Comparison of ENCODE assay signal across 10 cellular contexts in genomic region chr12:31321565-31322228, GRCh38. TPM values are rescaled to one million over a fixed set of nuclear protein-coding genes. Genes with fewer than 3 reads are reported as not detected.
DNase-seq lines count a peak whose midpoint lies in the region; ATAC-seq and TF ChIP-seq lines count a peak whose summit lies in the region.
"Had no signal": no experiment of that assay in that cellular context is flagged by ENCODE, and none has a peak within 500 bp of the region (broad histone marks: within the 10 kb centered on the region; RNA-seq: fewer than 3 reads in every experiment).

No MANE protein-coding gene starts in this region.

- no peak for ATAC-seq in CD4-positive, alpha-beta T cell (ENCODE audit: poor library complexity)
- no peak for ATAC-seq in HCT116
- ATAC-seq in GM19452 (IDR thresholded peaks at IDR 0.05; ENCODE audit: unreplicated experiment), result no peak

- H3K27ac ChIP-seq in CD4-positive, alpha-beta T cell (ENCODE audit: low read depth, low read length), result no peak overlapping the region
- H3K27ac ChIP-seq in HCT116 (ENCODE audit: low read depth, low read length) (no peak overlapping the region), iPS-18a (ENCODE audit: low read length) (no peak overlapping the region), transverse colon (peak overlapping the region in 1 of 4 donors; percentile 93), SJCRH30 (no peak overlapping the region)
- H3K27ac ChIP-seq: left ventricle myocardium inferior had no signal

- peaks cover 16% of the 10 kb centered on the region for H3K36me3 Mint-ChIP-seq in CD4-positive, alpha-beta T cell (ENCODE audit: low read depth)
- H3K36me3 Mint-ChIP-seq in activated T-helper 2 cell treated with anti-CD3 and anti-CD28 coated beads, Interferon-gamma antibody, Interleukin-2, Interleukin-4, amounts not matched to agents 10 μg/mL and 5 μg/mL and 100 μg/mL, durations not matched to agents 14 hours and 24 hours and 36 hours (ENCODE audit: low read depth), result peaks cover 51% of the 10 kb centered on the region

- no peaks in the 10 kb centered on the region for H3K9me2 ChIP-seq in HCT116 (ENCODE audit: insufficient read depth)

- 67 to 78% methylated on average over 3 of the region's 3 CpGs for WGBS in transverse colon (ENCODE audit: low coverage in 1 of 2), 2 donors

- H3K27me3 ChIP-seq in CD4-positive, alpha-beta T cell (ENCODE audit: control insufficient read depth, insufficient read depth, low read length), result no peaks in the 10 kb centered on the region
- H3K27me3 ChIP-seq in HCT116 (ENCODE audit: insufficient read depth, low read length) (no peaks in the 10 kb centered on the region), iPS-18a (ENCODE audit: control insufficient read depth, insufficient read depth, low read length) (no peaks in the 10 kb centered on the region), transverse colon (no peaks in the 10 kb centered on the region), SJCRH30 (no peaks in the 10 kb centered on the region)

- intact Hi-C loops in CD4-positive, alpha-beta T cell (cut with DNase I, micrococcal nuclease), result loop anchor here (5.0 to 10.0 kb wide), 7 partner anchors 247 to 1939 kb away; partner anchors contain the start of genes AMN1 (in 2 of the 2), ERGIC2 (in 2 of the 2), ETFBKMT (in 2 of the 2) and DDX11 (in 1 of the 2)
- intact Hi-C loops in HCT116 (cut with micrococcal nuclease), result no loop called here
- intact Hi-C loops in activated T-helper 2 cell treated with anti-CD3 and anti-CD28 coated beads, Interferon-gamma antibody, Interleukin-2, Interleukin-4, amounts not matched to agents 10 μg/mL and 5 μg/mL and 100 μg/mL, durations not matched to agents 14 hours and 24 hours and 36 hours (cut with micrococcal nuclease), result loop anchor here (1.0 to 10.0 kb wide), 6 partner anchors 49 to 638 kb away; partner anchors contain the start of genes CAPRIN2, DDX11, ETFBKMT and RESF1
- intact Hi-C loops in transverse colon (cut with DNase I; ENCODE audit: low total_unique reads), result no loop called here

- no TSS peak for BruUV-seq in HCT116 (replicated peaks; lab: Mats Ljungman, UMichigan)

- DNase-seq in CD4-positive, alpha-beta T cell, result no peak
- DNase-seq in HCT116 (ENCODE audit: low read depth, low spot score), result no peak
- DNase-seq in activated T-helper 2 cell treated with anti-CD3 and anti-CD28 coated beads, Interferon-gamma antibody, Interleukin-2, Interleukin-4, amounts not matched to agents 10 μg/mL and 5 μg/mL and 100 μg/mL, durations not matched to agents 14 hours and 24 hours and 36 hours (ENCODE audit: low spot score), result no peak
- no peak for DNase-seq in cerebellar cortex (ENCODE audit: low spot score)
- DNase-seq in transverse colon, result no peak
- DNase-seq in SJCRH30, result no peak
- DNase-seq: GF-D8, left ventricle myocardium inferior had no signal

- peaks cover 93% of the 10 kb centered on the region for H3K79me2 ChIP-seq in HCT116 (ENCODE audit: insufficient read depth, low read length)

- peak overlapping the region; percentile 84 for H3K4me3 Mint-ChIP-seq in CD4-positive, alpha-beta T cell
- H3K4me3 Mint-ChIP-seq in activated T-helper 2 cell treated with anti-CD3 and anti-CD28 coated beads, Interferon-gamma antibody, Interleukin-2, Interleukin-4, amounts not matched to agents 10 μg/mL and 5 μg/mL and 100 μg/mL, durations not matched to agents 14 hours and 24 hours and 36 hours (ENCODE audit: low read depth), result peak overlapping the region; percentile 98

- H3K36me3 ChIP-seq in HCT116 (ENCODE audit: control insufficient read depth in 1 of 2, insufficient read depth in 2 of 2, low read length in 2 of 2), result no peaks in the 10 kb centered on the region
- no peaks in the 10 kb centered on the region for H3K36me3 ChIP-seq in iPS-18a (ENCODE audit: control insufficient read depth, low read depth, low read length)
- H3K36me3 ChIP-seq in transverse colon, result no peaks in the 10 kb centered on the region
- H3K36me3 ChIP-seq in SJCRH30, result no peaks in the 10 kb centered on the region
- H3K36me3 ChIP-seq: left ventricle myocardium inferior had no signal

- H3K9ac ChIP-seq in HCT116 (ENCODE audit: low read length), result 0 out of 2 replicates have a peak overlapping the region, but pooled peaks have one; percentile 1
- peak overlapping the region; percentile 99 for H3K9ac ChIP-seq in iPS-18a (ENCODE audit: low read length)

- no peaks in the 10 kb centered on the region for H3K9me3 ChIP-seq in CD4-positive, alpha-beta T cell (ENCODE audit: control insufficient read depth, low read length)
- H3K9me3 ChIP-seq in HCT116 (ENCODE audit: control insufficient read depth in 1 of 2, insufficient read depth in 1 of 2, low read depth in 1 of 2, low read length in 2 of 2) (no peaks in the 10 kb centered on the region), iPS-18a (ENCODE audit: control insufficient read depth, low read depth, low read length) (no peaks in the 10 kb centered on the region), transverse colon (no peaks in the 10 kb centered on the region), SJCRH30 (replicated peaks) (no peaks in the 10 kb centered on the region)
- H3K9me3 ChIP-seq: left ventricle myocardium inferior had no signal

- H4K20me1 ChIP-seq in HCT116 (ENCODE audit: insufficient read depth), result peaks cover 56% of the 10 kb centered on the region; the same call in 1 of the 2 replicates

- H2AFZ ChIP-seq in HCT116 (ENCODE audit: low read depth, low read length, poor library complexity, severe bottlenecking), result no peak overlapping the region

- TF ChIP-seq RAD21 in HCT116 (IDR thresholded peaks at IDR 0.05; ENCODE audit: low read depth), result no peak

- no peaks in the 10 kb centered on the region for H3K27me3 Mint-ChIP-seq in CD4-positive, alpha-beta T cell
- no peaks in the 10 kb centered on the region for H3K27me3 Mint-ChIP-seq in activated T-helper 2 cell treated with anti-CD3 and anti-CD28 coated beads, Interferon-gamma antibody, Interleukin-2, Interleukin-4, amounts not matched to agents 10 μg/mL and 5 μg/mL and 100 μg/mL, durations not matched to agents 14 hours and 24 hours and 36 hours (ENCODE audit: low read depth)

- H3K9me3 Mint-ChIP-seq in CD4-positive, alpha-beta T cell, result no peaks in the 10 kb centered on the region
- H3K9me3 Mint-ChIP-seq in activated T-helper 2 cell treated with anti-CD3 and anti-CD28 coated beads, Interferon-gamma antibody, Interleukin-2, Interleukin-4, amounts not matched to agents 10 μg/mL and 5 μg/mL and 100 μg/mL, durations not matched to agents 14 hours and 24 hours and 36 hours, result no peaks in the 10 kb centered on the region

- TF ChIP-seq EP300 in transverse colon (IDR thresholded peaks at IDR 0.05; ENCODE audit: low read depth), result no peak

- POLR2A ChIA-PET in CD4-positive, alpha-beta T cell (lab: Charles Lee), result interaction anchor here (0.6 to 1.7 kb wide), 2 partner anchors 10 to 74 kb away, joined by 3 to 4 read pairs; no protein-coding TSS in a partner anchor
- POLR2A ChIA-PET in HCT116 (lab: Charles Lee), result no interaction called here

- peaks cover 76% of the 10 kb centered on the region for H3K4me1 Mint-ChIP-seq in CD4-positive, alpha-beta T cell (ENCODE audit: low read depth)
- peaks cover 55% of the 10 kb centered on the region for H3K4me1 Mint-ChIP-seq in activated T-helper 2 cell treated with anti-CD3 and anti-CD28 coated beads, Interferon-gamma antibody, Interleukin-2, Interleukin-4, amounts not matched to agents 10 μg/mL and 5 μg/mL and 100 μg/mL, durations not matched to agents 14 hours and 24 hours and 36 hours (ENCODE audit: low read depth)

- in situ Hi-C loops in transverse colon (cut with MboI; ENCODE audit: low pct_ligation_motif_present in 1 of 4, low pct_unique_long_range_greater_than_20kb in 1 of 4, low sequenced_read_pairs in 3 of 4), result no loop called here

- RAD21 ChIA-PET in HCT116 (lab: Charles Lee; ENCODE audit: low non-redundant PET in 1 of 2, low total read pairs in 2 of 2, uncharacterized antibody in 2 of 2, unreplicated experiment in 2 of 2), result no interaction called here

- peak overlapping the region; percentile 93; the same call in 1 of the 2 replicates for H3K4me2 ChIP-seq in HCT116 (ENCODE audit: low read length)

- no peak for TF ChIP-seq CTCF in CD4-positive, alpha-beta T cell (IDR thresholded peaks at IDR 0.05)
- no peak for TF ChIP-seq CTCF in HCT116 (IDR thresholded peaks at IDR 0.05 in 2 of 3, conservative IDR thresholded peaks at IDR 0.05 in 1 of 3; ENCODE audit: borderline replicate concordance in 1 of 3, insufficient read depth in 1 of 3, low read depth in 2 of 3, low read length in 2 of 3)
- TF ChIP-seq CTCF in transverse colon (IDR thresholded peaks at IDR 0.05), result no peak

- H3K4me1 ChIP-seq in HCT116 (ENCODE audit: control insufficient read depth in 1 of 2, insufficient read depth in 2 of 2, low read length in 2 of 2), result peaks cover 26 to 67% of the 10 kb centered on the region in 2 experiments
- H3K4me1 ChIP-seq in iPS-18a (ENCODE audit: control insufficient read depth, low read depth, low read length), result peaks cover 61% of the 10 kb centered on the region
- H3K4me1 ChIP-seq in transverse colon, result peaks cover 17 to 62% (median 27%) of the 10 kb centered on the region in 4 donors
- H3K4me1 ChIP-seq in SJCRH30, result peaks cover 14% of the 10 kb centered on the region

- no peak for TF ChIP-seq POLR2A in HCT116 (IDR thresholded peaks at IDR 0.05; ENCODE audit: borderline replicate concordance, extremely low read depth, insufficient read depth, insufficient read length)
- TF ChIP-seq POLR2A in transverse colon (IDR thresholded peaks at IDR 0.05), result no peak

- CTCF ChIA-PET in CD4-positive, alpha-beta T cell (lab: Charles Lee), result no interaction called here
- CTCF ChIA-PET in HCT116 (lab: Charles Lee), result no interaction called here

- H3K27ac Mint-ChIP-seq in CD4-positive, alpha-beta T cell, result peak overlapping the region; percentile 85
- H3K27ac Mint-ChIP-seq in activated T-helper 2 cell treated with anti-CD3 and anti-CD28 coated beads, Interferon-gamma antibody, Interleukin-2, Interleukin-4, amounts not matched to agents 10 μg/mL and 5 μg/mL and 100 μg/mL, durations not matched to agents 14 hours and 24 hours and 36 hours, result peak overlapping the region; percentile 90

- H3K4me3 ChIP-seq in HCT116 (replicated peaks in 1 of 2; ENCODE audit: low read depth in 1 of 2, low read length in 2 of 2) (no peak overlapping the region), iPS-18a (ENCODE audit: low read length) (peak overlapping the region; percentile 99), transverse colon (no peak overlapping the region), SJCRH30 (no peak overlapping the region)
- H3K4me3 ChIP-seq: left ventricle myocardium inferior had no signal

TF ChIP-seq in HCT116, 20 proteins besides CTCF, POLR2A, EP300 and RAD21 (continues in another document):
- TF ChIP-seq, protein P1, sequence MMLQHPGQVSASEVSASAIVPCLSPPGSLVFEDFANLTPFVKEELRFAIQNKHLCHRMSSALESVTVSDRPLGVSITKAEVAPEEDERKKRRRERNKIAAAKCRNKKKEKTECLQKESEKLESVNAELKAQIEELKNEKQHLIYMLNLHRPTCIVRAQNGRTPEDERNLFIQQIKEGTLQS (IDR thresholded peaks at IDR 0.05), result no peak

RNA-seq across cellular contexts. Expression of gene SINHCAF, which starts 4.3 kb away (rescaled TPM):
- 100 to 1,000 TPM; 103 to 119 TPM for total RNA-seq in CD4-positive, alpha-beta T cell
- total RNA-seq in HCT116 (2021; ENCODE audit: unreplicated experiment) (179 TPM), transverse colon (100 to 1,000 TPM in 1 of 4 donors, 10 to 100 TPM in 3; 16.8 to 135 (median 64.8) TPM)
- polyA plus RNA-seq in HCT116 (2012), result 46.1 and 56.8 TPM in 2 replicates
- total RNA-seq in activated T-helper 2 cell treated with anti-CD3 and anti-CD28 coated beads, Interferon-gamma antibody, Interleukin-2, Interleukin-4, amounts not matched to agents 10 μg/mL and 5 μg/mL and 100 μg/mL, durations not matched to agents 14 hours and 24 hours and 36 hours, result 223 and 231 TPM in 2 replicates
- 87.6 and 105 TPM in 2 replicates for total RNA-seq in SJCRH30 (2014; rRNA removed; shearing (Covaris generic))

Comparison
In these comparisons a context has a peak if more than half of its experiments do, and no peak if none do; other contexts are left out.
1. intact Hi-C loops: an anchor here in CD4-positive, alpha-beta T cell (5.0 to 10.0 kb wide) and activated T-helper 2 cell treated with anti-CD3 and anti-CD28 coated beads, Interferon-gamma antibody, Interleukin-2, Interleukin-4, amounts not matched to agents 10 μg/mL and 5 μg/mL and 100 μg/mL, durations not matched to agents 14 hours and 24 hours and 36 hours (1.0 to 10.0 kb wide); none called in HCT116 and transverse colon.